14 cellular contexts compared by ENCODE assay signal in the genomic region with DNA sequence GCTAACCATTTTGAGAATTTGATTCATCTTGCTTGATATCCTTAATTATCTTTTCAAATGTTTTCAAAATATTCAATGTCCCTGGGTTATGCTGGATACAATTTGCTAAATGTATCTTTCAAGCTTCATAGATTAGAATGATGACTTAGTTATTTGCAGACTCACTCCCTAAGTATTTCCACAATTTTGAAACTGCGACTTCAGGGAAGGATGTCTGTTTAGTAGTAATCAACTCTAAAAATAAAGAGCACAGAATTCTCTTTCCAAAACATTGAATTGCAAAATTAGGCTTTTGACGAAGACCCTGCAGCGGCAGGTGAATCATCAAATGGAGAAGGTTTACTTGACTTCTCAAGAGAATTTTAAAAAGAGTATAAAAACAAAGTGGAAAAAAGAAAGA. TPM values are rescaled to one million over a fixed set of nuclear protein-coding genes. Genes with fewer than 3 reads are reported as not detected.
"Had no signal": no experiment of that assay in that cellular context is flagged by ENCODE, and none has a peak within 500 bp of the region (broad histone marks: within the 10 kb centered on the region; RNA-seq: fewer than 3 reads in every experiment).

No MANE protein-coding gene starts in this region.

- H3K9me3 ChIP-seq: heart left ventricle, left lung, ovary, tibial artery had no signal

- H3K4me1 ChIP-seq: heart left ventricle, left lung, tibial artery had no signal

- ATAC-seq: heart left ventricle, left lung had no signal

- H3K27ac Mint-ChIP-seq: activated CD4-positive, alpha-beta memory T cell treated with anti-CD3 and anti-CD28 coated beads for 36 hours; T-helper 2 cell treated with Interferon-gamma antibody and Interleukin-4, amounts not matched to agents 5 μg/mL and 100 μg/mL, for 36 hours had no signal

- H3K36me3 Mint-ChIP-seq: activated CD4-positive, alpha-beta memory T cell treated with anti-CD3 and anti-CD28 coated beads for 36 hours had no signal

- DNase-seq: activated CD4-positive, alpha-beta memory T cell treated with anti-CD3 and anti-CD28 coated beads for 36 hours; activated CD4-positive, alpha-beta T cell treated with anti-CD3 and anti-CD28 coated beads for 1 hour; activated naive CD4-positive, alpha-beta T cell; central memory CD4-positive, alpha-beta T cell; erythroblast; foreskin melanocyte; heart left ventricle; left lung; ovary; SW 1271; tibial artery had no signal

- H3K27ac ChIP-seq: left lung, ovary, tibial artery had no signal

- H3K9me3 Mint-ChIP-seq: activated CD4-positive, alpha-beta memory T cell treated with anti-CD3 and anti-CD28 coated beads for 36 hours; T-helper 2 cell treated with Interferon-gamma antibody and Interleukin-4, amounts not matched to agents 5 μg/mL and 100 μg/mL, for 36 hours had no signal

- H3K4me3 ChIP-seq: heart left ventricle, left lung, ovary, tibial artery had no signal

- H3K4me3 Mint-ChIP-seq: activated CD4-positive, alpha-beta memory T cell treated with anti-CD3 and anti-CD28 coated beads for 36 hours; T-helper 2 cell treated with Interferon-gamma antibody and Interleukin-4, amounts not matched to agents 5 μg/mL and 100 μg/mL, for 36 hours had no signal

- H3K27me3 ChIP-seq: heart left ventricle, left lung, ovary, tibial artery had no signal

- H3K36me3 ChIP-seq: heart left ventricle, left lung, ovary, tibial artery had no signal

RNA-seq across cellular contexts. Expression of gene RGS1, which starts 14.2 kb away (rescaled TPM):
- polyA plus RNA-seq: neural cell had no signal

RNA-seq across cellular contexts. Expression of gene RGS13, which starts 46.1 kb away (rescaled TPM):
- total RNA-seq: activated CD4-positive, alpha-beta memory T cell treated with anti-CD3 and anti-CD28 coated beads for 36 hours had no signal
- polyA plus RNA-seq: heart left ventricle, keratinocyte, neural cell had no signal
